Comparison of ENCODE assay signal across 8 cellular contexts in the genomic region with DNA sequence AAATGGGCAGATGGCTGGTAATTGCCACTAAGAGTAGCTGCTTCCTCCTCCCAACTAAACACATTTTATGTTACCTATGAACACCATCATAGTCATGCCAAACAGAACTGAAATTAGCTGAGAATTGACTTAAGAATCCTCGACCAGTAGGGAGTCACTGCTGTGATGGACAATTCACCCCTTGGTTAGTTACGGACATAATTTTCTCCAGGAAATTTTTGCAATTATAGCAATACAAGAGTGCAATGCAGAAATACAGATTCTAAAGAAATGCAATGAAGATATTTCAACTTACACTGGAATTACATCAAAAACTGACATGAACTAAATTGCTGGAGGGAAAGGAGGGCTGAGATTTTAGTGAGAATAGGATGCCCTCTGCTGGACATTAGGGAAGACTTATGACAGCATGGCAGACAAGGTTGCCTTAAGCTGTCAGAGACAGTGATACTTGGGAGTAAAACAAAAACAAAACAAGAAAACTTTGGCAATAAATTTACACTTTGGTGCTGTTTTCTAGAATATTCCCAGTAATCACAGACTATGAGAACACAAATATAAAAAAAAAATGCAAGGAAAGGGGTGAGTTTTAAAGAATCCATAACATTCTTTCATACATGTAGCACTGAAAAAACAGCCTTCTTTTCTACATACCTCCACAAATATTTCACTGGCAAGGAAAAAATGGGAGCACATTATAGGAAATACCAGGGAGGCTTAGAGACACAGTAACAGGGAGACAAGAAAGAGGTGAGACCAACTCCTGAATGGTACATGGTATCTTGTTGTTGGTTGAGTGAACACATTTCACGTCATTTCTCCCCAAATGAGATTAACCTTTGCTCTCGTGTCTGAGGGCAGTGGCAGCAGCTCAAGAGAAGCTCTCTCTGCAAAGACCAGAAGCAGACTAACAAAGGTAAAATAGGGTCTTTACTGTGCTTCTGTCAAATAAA. TPM values are rescaled to one million over a fixed set of nuclear protein-coding genes. Genes with fewer than 3 reads are reported as not detected.
A peak's percentile ranks its signal among the peaks of the same experiment; 100 is the strongest.
DNase-seq lines count a peak whose midpoint lies in the region; ATAC-seq and TF ChIP-seq lines count a peak whose summit lies in the region.

No MANE protein-coding gene starts in this region.

- no peaks in the 10 kb centered on the region for H3K9me3 Mint-ChIP-seq in naive B cell

- peak; percentile 77 for TF ChIP-seq CTCF in AG09319 (IDR thresholded peaks at IDR 0.05; ENCODE audit: low read depth, low read length)
- peak; percentile 69 for TF ChIP-seq CTCF in GM12864 (IDR thresholded peaks at IDR 0.05; ENCODE audit: low read depth, low read length, missing control alignments)
- peak; percentile 78 for TF ChIP-seq CTCF in NB4 (IDR thresholded peaks at IDR 0.05; ENCODE audit: low read depth, low read length)
- TF ChIP-seq CTCF in epithelial cell of esophagus (IDR thresholded peaks at IDR 0.05; ENCODE audit: insufficient read depth, low read depth, low read length, missing control alignments) = peak; percentile 79

- H3K4me3 ChIP-seq in GM12864 (ENCODE audit: low read depth, low read length) (no peak overlapping the region), NB4 (ENCODE audit: low read depth, low read length) (no peak overlapping the region), epithelial cell of esophagus (ENCODE audit: low read length) (no peak overlapping the region)

- ATAC-seq in HG02588 (IDR thresholded peaks at IDR 0.05; ENCODE audit: unreplicated experiment) = peak; percentile 51
- ATAC-seq in naive B cell (ENCODE audit: low read depth in 2 of 2) = peak; percentile 67 to 70

- DNase-seq in AG09319 (ENCODE audit: extremely low read depth, low read depth) = peak; percentile 56
- DNase-seq in GM12864 (ENCODE audit: low read depth) = peak; percentile 49
- DNase-seq in NB4 (ENCODE audit: low read depth) = peak; percentile 79
- DNase-seq in SKM-1 (lab: John Stamatoyannopoulos, UW; ENCODE audit: unreplicated experiment) = peak; percentile 7
- peak; percentile 77 for DNase-seq in epithelial cell of esophagus (ENCODE audit: low read depth)
- DNase-seq in naive B cell = peak; percentile 59
- no peak for DNase-seq in T1000 (lab: John Stamatoyannopoulos, UW)

- H3K27me3 Mint-ChIP-seq in naive B cell = no peaks in the 10 kb centered on the region

- H3K27ac Mint-ChIP-seq in naive B cell = peak overlapping the region; percentile 81 to 97 (median 92)

- TF ChIP-seq POLR2A in NB4 (IDR thresholded peaks at IDR 0.05; ENCODE audit: extremely low read depth, insufficient read length) = no peak

- peaks cover 22 to 24% (median 23%) of the 10 kb centered on the region in 3 donors for H3K4me1 Mint-ChIP-seq in naive B cell

- peak overlapping the region in 4 of 8 donors; percentile 16 to 80 (median 64) for H3K4me3 Mint-ChIP-seq in naive B cell

- H3K36me3 Mint-ChIP-seq in naive B cell = no peaks in the 10 kb centered on the region

RNA-seq across cellular contexts. Expression of a gene that starts 11.2 kb away (rescaled TPM):
- polyA plus RNA-seq in naive B cell (ENCODE audit: low read depth in 6 of 6) = 10 to 100 TPM; 14.8 to 23.0 (median 18.6) TPM
